In genomic region chr16:25107466-25107792, GRCh38 we compare ENCODE assay signal across 8 cellular contexts. TPM values are rescaled to one million over a fixed set of nuclear protein-coding genes. Genes with fewer than 3 reads are reported as not detected.
DNase-seq lines count a peak whose midpoint lies in the region; ATAC-seq and TF ChIP-seq lines count a peak whose summit lies in the region.

No MANE protein-coding gene starts in this region.

- TF ChIP-seq POLR2A in heart left ventricle (IDR thresholded peaks at IDR 0.05) (no peak), upper lobe of left lung (IDR thresholded peaks at IDR 0.05) (no peak)

- peak overlapping the region; percentile 82 for H4K8ac ChIP-seq in mesenchymal stem cell (ENCODE audit: low read length)

- peaks cover 0 to 5% (median 0%) of the 10 kb centered on the region in 5 experiments for H3K9me3 Mint-ChIP-seq in brain

- WGBS in heart left ventricle, 4 donors, result 41 to 56% (median 42%) methylated on average over 7 of the region's 7 CpGs
- 49% methylated on average over 7 of the region's 7 CpGs for WGBS in mesenchymal stem cell
- WGBS in upper lobe of left lung, 2 donors, result 47 to 52% methylated on average over 7 of the region's 7 CpGs

- H3K4me2 ChIP-seq in mesenchymal stem cell (ENCODE audit: low read length, poor library complexity, severe bottlenecking), result no peak overlapping the region

- H2BK12ac ChIP-seq in mesenchymal stem cell (ENCODE audit: low read length in 2 of 2), result peak overlapping the region in 1 of 2 experiments; percentile 13

- H3K4me1 Mint-ChIP-seq in brain, result peaks cover 52% of the 10 kb centered on the region

- H3K36me3 ChIP-seq in heart left ventricle (no peaks in the 10 kb centered on the region), mesenchymal stem cell (ENCODE audit: control insufficient read depth in 1 of 2, insufficient read depth in 2 of 2, low read depth in 1 of 2, low read length in 2 of 2) (no peaks in the 10 kb centered on the region), upper lobe of left lung (no peaks in the 10 kb centered on the region)

- peaks cover 21% of the 10 kb centered on the region for H3K79me1 ChIP-seq in mesenchymal stem cell (replicated peaks; ENCODE audit: low read length, poor library complexity, severe bottlenecking)

- TF ChIP-seq CTCF in heart left ventricle (IDR thresholded peaks at IDR 0.05) (no peak), brain (conservative IDR thresholded peaks at IDR 0.05) (no peak), upper lobe of left lung (IDR thresholded peaks at IDR 0.05) (no peak)

- H3K14ac ChIP-seq in mesenchymal stem cell (ENCODE audit: low read length in 2 of 2), result no peak overlapping the region

- no peak overlapping the region for H3K23ac ChIP-seq in mesenchymal stem cell (ENCODE audit: low read length in 2 of 2)

- ATAC-seq in heart left ventricle, result no peak
- no peak for ATAC-seq in left ventricle myocardium superior
- no peak for ATAC-seq in upper lobe of left lung (ENCODE audit: low FRiP score in 2 of 2)
- ATAC-seq in GM21526 (IDR thresholded peaks at IDR 0.05; ENCODE audit: low FRiP score, unreplicated experiment), result no peak
- ATAC-seq in HG03378 (IDR thresholded peaks at IDR 0.05; ENCODE audit: unreplicated experiment), result no peak

- intact Hi-C loops in heart left ventricle (cut with DNase I) (loop anchor here in 6 of 10 donors (1.0 to 10.0 kb wide), 6 partner anchors 40 to 573 kb away; partner anchors contain the start of gene RBBP6 (in 1 of the 6)), left ventricle myocardium superior (cut with micrococcal nuclease) (no loop called here)

- H2BK15ac ChIP-seq in mesenchymal stem cell (ENCODE audit: low read depth, poor library complexity, severe bottlenecking), result no peak overlapping the region

- H3K4me1 ChIP-seq in heart left ventricle (peaks cover 0 to 45% (median 33%) of the 10 kb centered on the region in 12 donors), mesenchymal stem cell (ENCODE audit: control insufficient read depth, insufficient read depth, low read depth, low read length) (peaks cover 11% of the 10 kb centered on the region), upper lobe of left lung (peaks cover 28 to 38% (median 33%) of the 10 kb centered on the region in 4 donors)

- H2AFZ ChIP-seq in mesenchymal stem cell (ENCODE audit: low read depth, low read length), result peak overlapping the region; percentile 100

- H2BK120ac ChIP-seq in mesenchymal stem cell (ENCODE audit: low read depth, low read length), result no peak overlapping the region

- no peaks in the 10 kb centered on the region for H3K36me3 Mint-ChIP-seq in brain

- H3K4ac ChIP-seq in mesenchymal stem cell (ENCODE audit: low read depth in 1 of 2, low read length in 2 of 2), result peak overlapping the region in 1 of 2 experiments; percentile 42

- no peaks in the 10 kb centered on the region for H3K9me3 ChIP-seq in heart left ventricle
- H3K9me3 ChIP-seq in mesenchymal stem cell (ENCODE audit: control insufficient read depth, low read length), result no peaks in the 10 kb centered on the region
- no peaks in the 10 kb centered on the region for H3K9me3 ChIP-seq in upper lobe of left lung

- H3K18ac ChIP-seq in mesenchymal stem cell (ENCODE audit: low read depth in 1 of 2, low read length in 2 of 2), result peak overlapping the region in 1 of 2 experiments; percentile 98

- no peaks in the 10 kb centered on the region for H3K27me3 ChIP-seq in heart left ventricle
- H3K27me3 ChIP-seq in mesenchymal stem cell (ENCODE audit: control insufficient read depth in 1 of 2, insufficient read depth in 1 of 2, low read length in 2 of 2), result no peaks in the 10 kb centered on the region
- no peaks in the 10 kb centered on the region for H3K27me3 ChIP-seq in upper lobe of left lung

- no peak overlapping the region for H2BK5ac ChIP-seq in mesenchymal stem cell (ENCODE audit: low read depth, low read length, poor library complexity, severe bottlenecking)

- peak overlapping the region; percentile 96 for H3K9ac ChIP-seq in mesenchymal stem cell (ENCODE audit: low read length)

- H3K27ac ChIP-seq in heart left ventricle (peak overlapping the region; percentile 59 to 94 (median 90)), mesenchymal stem cell (ENCODE audit: low read length, poor library complexity, severe bottlenecking) (no peak overlapping the region), upper lobe of left lung (peak overlapping the region; percentile 86 to 90 (median 88))

- peaks cover 11% of the 10 kb centered on the region for H3K27me3 Mint-ChIP-seq in brain

- TF ChIP-seq EP300 in upper lobe of left lung (IDR thresholded peaks at IDR 0.05), result no peak

- peak overlapping the region; percentile 30 for H2AK5ac ChIP-seq in mesenchymal stem cell (ENCODE audit: low read length, severe bottlenecking)

- peak overlapping the region; percentile 93 to 98 (median 96) for H3K27ac Mint-ChIP-seq in brain

- no peak for DNase-seq in heart left ventricle
- DNase-seq in left ventricle myocardium superior, result no peak
- no peak for DNase-seq in mesenchymal stem cell
- no peak for DNase-seq in upper lobe of left lung
- DNase-seq in LoVo (ENCODE audit: low spot score), result no peak

- H4K91ac ChIP-seq in mesenchymal stem cell (ENCODE audit: low read length), result peak overlapping the region; percentile 59

- peak overlapping the region; percentile 97 to 100 (median 98) for H3K4me3 Mint-ChIP-seq in brain

- peak overlapping the region; percentile 52 to 94 (median 82) for H3K4me3 ChIP-seq in heart left ventricle
- peak overlapping the region in 1 of 2 experiments; percentile 94 for H3K4me3 ChIP-seq in mesenchymal stem cell (ENCODE audit: insufficient read depth in 1 of 2, low read depth in 1 of 2, low read length in 2 of 2)
- peak overlapping the region; percentile 30 to 99 (median 82) for H3K4me3 ChIP-seq in upper lobe of left lung

RNA-seq across cellular contexts. Expression of gene LCMT1, which starts 4.1 kb away (rescaled TPM):
- total RNA-seq in heart left ventricle (10 to 100 TPM; 33.6 to 50.0 (median 39.6) TPM), left ventricle myocardium superior (41.7 TPM), upper lobe of left lung (10 to 100 TPM; 20.8 to 37.8 (median 31.7) TPM)
- polyA plus RNA-seq in heart left ventricle (10 to 100 TPM; 36.2 to 49.8 TPM), brain (ENCODE audit: insufficient read depth, low read depth, low replicate concordance) (89.5 TPM)
- polyA plus RNA-seq in mesenchymal stem cell (2013, experiment 1 of 2), result 29.2 TPM
- 28.6 TPM for polyA plus RNA-seq in mesenchymal stem cell (2013, experiment 2 of 2)
